ENCODE assay signal across 10 cellular contexts in the genomic region with DNA sequence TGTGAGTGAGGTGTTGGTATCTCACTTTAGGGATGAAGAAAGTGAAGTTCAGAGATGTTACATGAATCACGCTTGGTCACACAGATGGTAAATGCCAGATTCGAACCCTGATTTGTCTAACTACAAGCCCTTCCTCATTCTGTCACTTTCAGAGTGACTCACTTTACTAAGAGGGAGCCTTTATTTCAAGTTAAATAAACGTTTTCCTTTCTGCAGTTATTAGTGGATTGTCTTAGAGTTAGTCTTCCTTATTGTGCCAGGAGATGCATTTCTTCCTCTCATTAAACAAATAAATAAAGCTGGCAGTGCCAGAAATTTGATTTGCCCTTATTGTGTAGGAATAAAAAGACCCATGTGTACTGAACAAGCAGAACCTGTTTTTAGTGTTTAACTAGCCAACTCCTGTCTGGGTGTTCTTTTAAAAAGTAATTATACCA.
DNase-seq lines count a peak whose midpoint lies in the region; ATAC-seq, FAIRE-seq and TF ChIP-seq lines count a peak whose summit lies in the region.
"Had no signal": no experiment of that assay in that cellular context is flagged by ENCODE, and none has a peak within 500 bp of the region (broad histone marks: within the 10 kb centered on the region; RNA-seq: fewer than 3 reads in every experiment).

No MANE protein-coding gene starts in this region.

- H3K4me1 Mint-ChIP-seq in MCF 10A (ENCODE audit: insufficient read depth, unreplicated experiment), result peaks cover 24% of the 10 kb centered on the region

- H3K4me2 ChIP-seq in endothelial cell of umbilical vein (ENCODE audit: insufficient read depth, low read length) (no peak overlapping the region), MM.1S (ENCODE audit: low read depth, low read length) (no peak overlapping the region)

- CTCF ChIA-PET in MCF 10A (lab: Yijun Ruan, JAX) (interaction anchor here (0.6 to 1.3 kb wide), 2 partner anchors 57 to 127 kb away, joined by 3 read pairs; no protein-coding TSS in a partner anchor), endothelial cell of umbilical vein (lab: Charles Lee) (interaction anchor here (0.7 to 2.1 kb wide), 8 partner anchors 11 to 75 kb away, joined by 3 to 5 read pairs (median 4); no protein-coding TSS in a partner anchor)

- no peaks in the 10 kb centered on the region for H3K9me3 Mint-ChIP-seq in MCF 10A (ENCODE audit: unreplicated experiment)

- intact Hi-C loops in MCF 10A (cut with micrococcal nuclease) (no loop called here), endothelial cell of umbilical vein (cut with micrococcal nuclease) (loop anchor here (5.0 kb wide), 1 partner anchor 39 kb away; no protein-coding TSS in a partner anchor), transverse colon (cut with DNase I; ENCODE audit: low total_unique reads) (no loop called here)

- H3K36me3 Mint-ChIP-seq in MCF 10A (ENCODE audit: insufficient read depth, unreplicated experiment), result peaks cover 65% of the 10 kb centered on the region

- DNase-seq in T47D (ENCODE audit: low read depth in 1 of 2, low spot score in 1 of 2) (peak; percentile 11 to 79), MCF 10A (ENCODE audit: unreplicated experiment) (no peak), NCI-H146 (lab: John Stamatoyannopoulos, UW) (peak; percentile 68), endothelial cell of umbilical vein (ENCODE audit: low read depth, low spot score) (peak; percentile 49), transverse colon (no peak), MM.1S (no peak)
- DNase-seq: DND-41 had no signal

- TF ChIP-seq CTCF in MCF 10A (IDR thresholded peaks at IDR 0.05; ENCODE audit: unreplicated experiment) (no peak), endothelial cell of umbilical vein (IDR thresholded peaks at IDR 0.05; ENCODE audit: extremely low read depth in 1 of 2, insufficient read depth in 1 of 2, low read depth in 1 of 2, low read length in 2 of 2) (no peak), transverse colon (IDR thresholded peaks at IDR 0.05) (no peak), MM.1S (IDR thresholded peaks at IDR 0.05; ENCODE audit: low read length) (no peak)

- no peak overlapping the region for H3K27ac Mint-ChIP-seq in MCF 10A (ENCODE audit: low read depth, unreplicated experiment)

- no TSS peak for BruUV-seq in MCF 10A (replicated peaks; lab: Mats Ljungman, UMichigan)
- BruUV-seq in endothelial cell of umbilical vein (replicated peaks; lab: Mats Ljungman, UMichigan), result no TSS peak

- no peak overlapping the region for H2AFZ ChIP-seq in endothelial cell of umbilical vein (ENCODE audit: low read depth, low read length)
- H2AFZ ChIP-seq in MM.1S (ENCODE audit: low read length), result no peak overlapping the region

- H3K27me3 ChIP-seq in endothelial cell of umbilical vein (ENCODE audit: control insufficient read depth in 2 of 2, insufficient read depth in 2 of 2, low read length in 2 of 2) (no peaks in the 10 kb centered on the region), transverse colon (no peaks in the 10 kb centered on the region), MM.1S (replicated peaks; ENCODE audit: insufficient read depth, low read length) (no peaks in the 10 kb centered on the region)

- in situ Hi-C loops in T47D (cut with HindIII; ENCODE audit: low pct_unique_long_range_greater_than_20kb, low sequenced_read_pairs), result no loop called here
- in situ Hi-C loops in transverse colon (cut with MboI; ENCODE audit: low pct_ligation_motif_present in 1 of 4, low pct_unique_long_range_greater_than_20kb in 1 of 4, low sequenced_read_pairs in 3 of 4), result no loop called here

- H3K36me3 ChIP-seq in endothelial cell of umbilical vein (ENCODE audit: control insufficient read depth in 2 of 2, extremely low read depth in 1 of 2, insufficient read depth in 2 of 2, low read length in 2 of 2), result peaks cover 0 to 3% of the 10 kb centered on the region in 2 experiments
- H3K36me3 ChIP-seq in transverse colon, result no peaks in the 10 kb centered on the region
- no peaks in the 10 kb centered on the region for H3K36me3 ChIP-seq in MM.1S (replicated peaks; ENCODE audit: insufficient read depth, low read length)

- no peaks in the 10 kb centered on the region for H3K9me1 ChIP-seq in endothelial cell of umbilical vein (replicated peaks; ENCODE audit: control insufficient read depth, extremely low read depth, insufficient read depth, low read length)

- no peak for TF ChIP-seq POLR2A in endothelial cell of umbilical vein (IDR thresholded peaks at IDR 0.05; ENCODE audit: low read depth, low read length)
- TF ChIP-seq POLR2A in transverse colon (IDR thresholded peaks at IDR 0.05), result no peak

- H3K4me3 Mint-ChIP-seq in MCF 10A (ENCODE audit: unreplicated experiment), result no peak overlapping the region

- H3K4me3 ChIP-seq in endothelial cell of umbilical vein (replicated peaks in 1 of 3; ENCODE audit: insufficient read depth in 1 of 3, low read depth in 1 of 3, low read length in 3 of 3) (no peak overlapping the region), transverse colon (peak overlapping the region in 1 of 4 donors; percentile 17), MM.1S (ENCODE audit: low read length) (no peak overlapping the region)

- POLR2A ChIA-PET in MCF 10A (lab: Yijun Ruan, JAX) (interaction anchor here (0.8 kb wide), 1 partner anchor 65 kb away, joined by 3 read pairs; no protein-coding TSS in a partner anchor), endothelial cell of umbilical vein (lab: Charles Lee) (no interaction called here)

- dilution Hi-C loops in endothelial cell of umbilical vein (cut with MboI; ENCODE audit: extremely low pct_ligation_motif_present, low sequenced_read_pairs), result no loop called here

- no peaks in the 10 kb centered on the region for H3K27me3 Mint-ChIP-seq in MCF 10A (ENCODE audit: insufficient read depth, unreplicated experiment)

- H3K79me2 ChIP-seq in endothelial cell of umbilical vein (ENCODE audit: control insufficient read depth, insufficient read depth, low read length) (no peaks in the 10 kb centered on the region), MM.1S (ENCODE audit: low read length) (no peaks in the 10 kb centered on the region)

- TF ChIP-seq EP300 in transverse colon (IDR thresholded peaks at IDR 0.05; ENCODE audit: low read depth), result no peak

- no peak overlapping the region for H3K9ac ChIP-seq in endothelial cell of umbilical vein (replicated peaks; ENCODE audit: extremely low read depth, insufficient read depth, low read length)
- no peak overlapping the region for H3K9ac ChIP-seq in MM.1S (ENCODE audit: low read length)

- H3K4me1 ChIP-seq in endothelial cell of umbilical vein (ENCODE audit: control insufficient read depth, extremely low read depth, insufficient read depth, low read length), result peaks cover 6% of the 10 kb centered on the region
- peaks cover 23 to 81% (median 41%) of the 10 kb centered on the region in 4 donors for H3K4me1 ChIP-seq in transverse colon
- H3K4me1 ChIP-seq in MM.1S (ENCODE audit: low read length), result peaks cover 16% of the 10 kb centered on the region

- no peaks in the 10 kb centered on the region for H3K9me3 ChIP-seq in endothelial cell of umbilical vein (replicated peaks; ENCODE audit: control insufficient read depth, insufficient read depth, low read length)
- H3K9me3 ChIP-seq in transverse colon, result no peaks in the 10 kb centered on the region
- H3K9me3 ChIP-seq in MM.1S (replicated peaks; ENCODE audit: insufficient read depth, low read length), result no peaks in the 10 kb centered on the region

- H4K20me1 ChIP-seq in endothelial cell of umbilical vein (replicated peaks; ENCODE audit: control insufficient read depth, extremely low read depth, insufficient read depth, low read length) (no peaks in the 10 kb centered on the region), MM.1S (ENCODE audit: insufficient read depth, low read length) (no peaks in the 10 kb centered on the region)

- 17 to 23% methylated on average over 3 of the region's 3 CpGs for WGBS in transverse colon (ENCODE audit: low coverage in 1 of 2), 2 donors

- no peaks in the 10 kb centered on the region for H3K9me2 ChIP-seq in MM.1S (replicated peaks; ENCODE audit: insufficient read depth, low read length)

- H3F3A ChIP-seq in MM.1S (ENCODE audit: insufficient read depth, low read length), result no peaks in the 10 kb centered on the region

- H3K27ac ChIP-seq in endothelial cell of umbilical vein (ENCODE audit: insufficient read depth, low read depth, low read length), result no peak overlapping the region
- H3K27ac ChIP-seq in transverse colon, result peak overlapping the region; percentile 75 to 89 (median 82)
- H3K27ac ChIP-seq in MM.1S (ENCODE audit: low read length), result no peak overlapping the region

- peak; percentile 56 for FAIRE-seq in endothelial cell of umbilical vein (lab: Jason Lieb, UNC)
- FAIRE-seq: H1 had no signal

- ATAC-seq in HG02981 (IDR thresholded peaks at IDR 0.05; ENCODE audit: unreplicated experiment), result no peak
- no peak for ATAC-seq in HG02642 (IDR thresholded peaks at IDR 0.05; ENCODE audit: poor library complexity, unreplicated experiment)

TF ChIP-seq in endothelial cell of umbilical vein, 7 proteins besides CTCF, POLR2A, EP300 and RAD21:
- TF ChIP-seq POLR2AphosphoS5 (IDR thresholded peaks at IDR 0.05; ENCODE audit: insufficient read depth, low read depth, low read length) (no peak), FOS (IDR thresholded peaks at IDR 0.05; ENCODE audit: borderline replicate concordance, insufficient read depth, low read length) (no peak), GATA2 (IDR thresholded peaks at IDR 0.05; ENCODE audit: insufficient read depth, insufficient read length, low read depth, low read length) (no peak), EZH2 (IDR thresholded peaks at IDR 0.05; ENCODE audit: borderline replicate concordance, low read depth, low read length, severe bottlenecking) (no peak), JUN (IDR thresholded peaks at IDR 0.05; ENCODE audit: borderline replicate concordance, insufficient read depth, insufficient read length, low read depth) (no peak), MYC (IDR thresholded peaks at IDR 0.05; ENCODE audit: low read depth, low read length) (no peak)
- TF ChIP-seq, protein P1, sequence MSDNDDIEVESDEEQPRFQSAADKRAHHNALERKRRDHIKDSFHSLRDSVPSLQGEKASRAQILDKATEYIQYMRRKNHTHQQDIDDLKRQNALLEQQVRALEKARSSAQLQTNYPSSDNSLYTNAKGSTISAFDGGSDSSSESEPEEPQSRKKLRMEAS (IDR thresholded peaks at IDR 0.05; ENCODE audit: insufficient read depth, insufficient read length), result no peak

Comparison
In these comparisons a context has a peak if more than half of its experiments do, and no peak if none do; other contexts are left out.
1. DNase-seq: peak in T47D (2 of 2), NCI-H146 (single experiment) and endothelial cell of umbilical vein (single experiment); none in MCF 10A (single experiment), transverse colon (single experiment) and MM.1S (single experiment).
2. H3K27ac ChIP-seq: peak in transverse colon (4 of 4); none in endothelial cell of umbilical vein (single experiment) and MM.1S (single experiment).